In genomic region chr3:119695480-119695879, GRCh38 we compare ENCODE assay signal across 1 cellular context.
TF ChIP-seq lines count a peak whose summit lies in the region.

No MANE protein-coding gene starts in this region.

TF ChIP-seq in HCT116, 20 proteins besides CTCF, POLR2A, EP300 and RAD21:
- TF ChIP-seq ZNF274 (IDR thresholded peaks at IDR 0.05; ENCODE audit: low read depth, low read length): no peak
- no peak for TF ChIP-seq SRF (IDR thresholded peaks at IDR 0.05; ENCODE audit: low read depth)
- TF ChIP-seq TCF7L2 (IDR thresholded peaks at IDR 0.05; ENCODE audit: borderline replicate concordance, extremely low read depth, insufficient read depth, insufficient read length): no peak
- TF ChIP-seq FOSL1 (IDR thresholded peaks at IDR 0.05; ENCODE audit: low read depth): no peak
- TF ChIP-seq ZFX (IDR thresholded peaks at IDR 0.05): no peak
- no peak for TF ChIP-seq EGR1 (IDR thresholded peaks at IDR 0.05; ENCODE audit: low read depth)
- TF ChIP-seq JUND (IDR thresholded peaks at IDR 0.05): no peak
- TF ChIP-seq EZH2 (IDR thresholded peaks at IDR 0.05): no peak
- TF ChIP-seq, protein P1, sequence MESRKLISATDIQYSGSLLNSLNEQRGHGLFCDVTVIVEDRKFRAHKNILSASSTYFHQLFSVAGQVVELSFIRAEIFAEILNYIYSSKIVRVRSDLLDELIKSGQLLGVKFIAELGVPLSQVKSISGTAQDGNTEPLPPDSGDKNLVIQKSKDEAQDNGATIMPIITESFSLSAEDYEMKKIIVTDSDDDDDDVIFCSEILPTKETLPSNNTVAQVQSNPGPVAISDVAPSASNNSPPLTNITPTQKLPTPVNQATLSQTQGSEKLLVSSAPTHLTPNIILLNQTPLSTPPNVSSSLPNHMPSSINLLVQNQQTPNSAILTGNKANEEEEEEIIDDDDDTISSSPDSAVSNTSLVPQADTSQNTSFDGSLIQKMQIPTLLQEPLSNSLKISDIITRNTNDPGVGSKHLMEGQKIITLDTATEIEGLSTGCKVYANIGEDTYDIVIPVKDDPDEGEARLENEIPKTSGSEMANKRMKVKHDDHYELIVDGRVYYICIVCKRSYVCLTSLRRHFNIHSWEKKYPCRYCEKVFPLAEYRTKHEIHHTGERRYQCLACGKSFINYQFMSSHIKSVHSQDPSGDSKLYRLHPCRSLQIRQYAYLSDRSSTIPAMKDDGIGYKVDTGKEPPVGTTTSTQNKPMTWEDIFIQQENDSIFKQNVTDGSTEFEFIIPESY (IDR thresholded peaks at IDR 0.05; ENCODE audit: extremely low read depth, insufficient replicate concordance, low read length): no peak
- 0 out of 2 replicates have a peak, but pooled peaks have one; percentile 21 for TF ChIP-seq CBX3 (IDR thresholded peaks at IDR 0.05; ENCODE audit: low read depth)
- peak; percentile 24; the same call in 1 of the 2 replicates for TF ChIP-seq POLR2AphosphoS5 (IDR thresholded peaks at IDR 0.05; ENCODE audit: low read depth, low read length)
- peak; percentile 44 for TF ChIP-seq SP1 (IDR thresholded peaks at IDR 0.05; ENCODE audit: low read depth)
- TF ChIP-seq, protein P2, sequence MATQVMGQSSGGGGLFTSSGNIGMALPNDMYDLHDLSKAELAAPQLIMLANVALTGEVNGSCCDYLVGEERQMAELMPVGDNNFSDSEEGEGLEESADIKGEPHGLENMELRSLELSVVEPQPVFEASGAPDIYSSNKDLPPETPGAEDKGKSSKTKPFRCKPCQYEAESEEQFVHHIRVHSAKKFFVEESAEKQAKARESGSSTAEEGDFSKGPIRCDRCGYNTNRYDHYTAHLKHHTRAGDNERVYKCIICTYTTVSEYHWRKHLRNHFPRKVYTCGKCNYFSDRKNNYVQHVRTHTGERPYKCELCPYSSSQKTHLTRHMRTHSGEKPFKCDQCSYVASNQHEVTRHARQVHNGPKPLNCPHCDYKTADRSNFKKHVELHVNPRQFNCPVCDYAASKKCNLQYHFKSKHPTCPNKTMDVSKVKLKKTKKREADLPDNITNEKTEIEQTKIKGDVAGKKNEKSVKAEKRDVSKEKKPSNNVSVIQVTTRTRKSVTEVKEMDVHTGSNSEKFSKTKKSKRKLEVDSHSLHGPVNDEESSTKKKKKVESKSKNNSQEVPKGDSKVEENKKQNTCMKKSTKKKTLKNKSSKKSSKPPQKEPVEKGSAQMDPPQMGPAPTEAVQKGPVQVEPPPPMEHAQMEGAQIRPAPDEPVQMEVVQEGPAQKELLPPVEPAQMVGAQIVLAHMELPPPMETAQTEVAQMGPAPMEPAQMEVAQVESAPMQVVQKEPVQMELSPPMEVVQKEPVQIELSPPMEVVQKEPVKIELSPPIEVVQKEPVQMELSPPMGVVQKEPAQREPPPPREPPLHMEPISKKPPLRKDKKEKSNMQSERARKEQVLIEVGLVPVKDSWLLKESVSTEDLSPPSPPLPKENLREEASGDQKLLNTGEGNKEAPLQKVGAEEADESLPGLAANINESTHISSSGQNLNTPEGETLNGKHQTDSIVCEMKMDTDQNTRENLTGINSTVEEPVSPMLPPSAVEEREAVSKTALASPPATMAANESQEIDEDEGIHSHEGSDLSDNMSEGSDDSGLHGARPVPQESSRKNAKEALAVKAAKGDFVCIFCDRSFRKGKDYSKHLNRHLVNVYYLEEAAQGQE (IDR thresholded peaks at IDR 0.05; ENCODE audit: low read depth): no peak
- no peak for TF ChIP-seq EZH2phosphoT487 (IDR thresholded peaks at IDR 0.05; ENCODE audit: borderline replicate concordance)
- no peak for TF ChIP-seq MAX (IDR thresholded peaks at IDR 0.05)
